Comparison of ENCODE assay signal across 8 cellular contexts in the genomic region with DNA sequence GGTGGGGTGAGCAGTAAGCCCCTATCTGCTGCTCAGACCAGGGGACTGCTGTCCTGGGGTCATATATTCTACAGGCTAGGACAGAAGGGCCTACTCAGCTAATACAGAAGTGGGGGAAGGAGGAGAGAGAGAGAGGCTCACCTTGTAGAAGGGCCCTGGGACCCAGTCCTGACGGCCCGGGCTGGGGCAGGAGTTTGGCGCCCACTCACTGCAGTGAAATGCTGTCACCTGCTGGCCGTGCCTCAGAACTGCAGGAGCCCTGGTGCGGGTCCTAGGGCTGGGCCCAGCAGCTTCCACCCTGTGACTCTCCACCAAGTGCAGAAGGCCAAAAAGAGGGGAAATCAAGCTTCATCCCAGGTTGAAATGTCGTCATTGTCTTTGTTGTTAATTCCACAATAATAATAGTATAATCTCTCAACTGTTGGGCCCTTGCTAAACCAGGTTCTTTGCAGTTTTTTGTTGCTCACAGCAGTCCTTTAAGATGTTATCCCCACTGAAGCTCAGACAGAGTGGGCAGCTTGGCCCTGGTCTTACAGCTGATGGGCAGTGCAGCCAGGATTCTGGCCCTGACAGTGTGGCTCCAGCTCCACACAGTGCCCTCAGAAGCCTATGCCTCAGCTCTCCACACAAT. TPM values are rescaled to one million over a fixed set of nuclear protein-coding genes. Genes with fewer than 3 reads are reported as not detected.
DNase-seq lines count a peak whose midpoint lies in the region; ATAC-seq, FAIRE-seq and TF ChIP-seq lines count a peak whose summit lies in the region.

No MANE protein-coding gene starts in this region.

- H3K9me3 Mint-ChIP-seq in activated CD4-positive, alpha-beta T cell treated with anti-CD3 and anti-CD28 coated beads, Interleukin-2, amount 10 ng/mL, durations not matched to agents 24 days and 14 days, result no peaks in the 10 kb centered on the region

- ATAC-seq in HepG2, result peak; percentile 90
- no peak for ATAC-seq in HG03442 (IDR thresholded peaks at IDR 0.05; ENCODE audit: unreplicated experiment)

- H2AFZ ChIP-seq in HepG2 (ENCODE audit: low read length), result no peak overlapping the region

- no peak for TF ChIP-seq POLR2A in HepG2 (IDR thresholded peaks at IDR 0.05; ENCODE audit: insufficient read depth in 1 of 2, low read depth in 2 of 2, low read length in 2 of 2)

- no peaks in the 10 kb centered on the region for H3K4me1 Mint-ChIP-seq in activated CD4-positive, alpha-beta T cell treated with anti-CD3 and anti-CD28 coated beads, Interleukin-2, amount 10 ng/mL, durations not matched to agents 24 days and 14 days

- in situ Hi-C loops in HepG2 (cut with HindIII; ENCODE audit: extremely low pct_ligation_motif_present, low pct_unique_long_range_greater_than_20kb), result loop anchor here (10.0 kb wide), 2 partner anchors 443 to 623 kb away; no protein-coding TSS in a partner anchor

- no peak overlapping the region for H3K4me2 ChIP-seq in HepG2 (ENCODE audit: low read depth, low read length)

- no peaks in the 10 kb centered on the region; the same call in 1 of the 2 replicates for H4K20me1 ChIP-seq in HepG2 (ENCODE audit: insufficient read depth, low read length)

- H3K4me1 ChIP-seq in HepG2 (ENCODE audit: insufficient read depth, low read length), result no peaks in the 10 kb centered on the region

- no TSS peak for BruUV-seq in HepG2 (replicated peaks; lab: Mats Ljungman, UMichigan)

- H3K4me3 Mint-ChIP-seq in activated CD4-positive, alpha-beta T cell treated with anti-CD3 and anti-CD28 coated beads, Interleukin-2, amount 10 ng/mL, durations not matched to agents 24 days and 14 days, result no peak overlapping the region

- intact Hi-C loops in activated CD4-positive, alpha-beta T cell treated with anti-CD3 and anti-CD28 coated beads, Interleukin-2, amount 10 ng/mL, durations not matched to agents 24 days and 14 days (cut with micrococcal nuclease), result loop anchor here (1.0 to 5.0 kb wide), 3 partner anchors 379 to 626 kb away; partner anchors contain the start of gene NECTIN1
- intact Hi-C loops in HepG2 (cut with micrococcal nuclease; ENCODE audit: unreplicated experiment), result loop anchor here (1.0 kb wide), 3 partner anchors 442 to 627 kb away; no protein-coding TSS in a partner anchor

- H3K4me3 ChIP-seq in H7 (ENCODE audit: insufficient read depth, low read depth, low read length) (no peak overlapping the region), choroid plexus epithelial cell (ENCODE audit: low read depth, low read length) (no peak overlapping the region), HepG2 (replicated peaks in 1 of 3; ENCODE audit: insufficient read depth in 1 of 3, low read depth in 2 of 3, low read length in 3 of 3) (no peak overlapping the region)

- no peaks in the 10 kb centered on the region for H3K36me3 ChIP-seq in H7 (replicated peaks; ENCODE audit: control insufficient read depth, insufficient read depth, low read length)
- H3K36me3 ChIP-seq in HepG2 (replicated peaks in 1 of 2; ENCODE audit: control insufficient read depth in 1 of 2, insufficient read depth in 2 of 2, low read length in 2 of 2), result no peaks in the 10 kb centered on the region

- peak; percentile 93 for TF ChIP-seq RAD21 in HepG2 (CRISPR knock-in tag; IDR thresholded peaks at IDR 0.05)

- no peak for FAIRE-seq in HepG2 (lab: Jason Lieb, UNC)

- H3K27me3 Mint-ChIP-seq in activated CD4-positive, alpha-beta T cell treated with anti-CD3 and anti-CD28 coated beads, Interleukin-2, amount 10 ng/mL, durations not matched to agents 24 days and 14 days, result no peaks in the 10 kb centered on the region

- no peaks in the 10 kb centered on the region for H3K36me3 Mint-ChIP-seq in activated CD4-positive, alpha-beta T cell treated with anti-CD3 and anti-CD28 coated beads, Interleukin-2, amount 10 ng/mL, durations not matched to agents 24 days and 14 days (ENCODE audit: low read depth)

- POLR2A ChIA-PET in HepG2 (lab: Yijun Ruan, JAX), result no interaction called here

- H3K27ac Mint-ChIP-seq in activated CD4-positive, alpha-beta T cell treated with anti-CD3 and anti-CD28 coated beads, Interleukin-2, amount 10 ng/mL, durations not matched to agents 24 days and 14 days, result no peak overlapping the region

- H3K27ac ChIP-seq in HepG2 (ENCODE audit: extremely low read length, insufficient read depth, low read length), result no peak overlapping the region

- H3K79me2 ChIP-seq in HepG2 (ENCODE audit: insufficient read depth, low read length), result no peaks in the 10 kb centered on the region

- peak; percentile 34 for DNase-seq in CMK (ENCODE audit: low read depth)
- peak; percentile 98 for DNase-seq in H7
- peak; percentile 73 for DNase-seq in NCI-H2196 (lab: John Stamatoyannopoulos, UW; ENCODE audit: unreplicated experiment)
- peak; percentile 88 for DNase-seq in activated CD4-positive, alpha-beta T cell treated with anti-CD3 and anti-CD28 coated beads, Interleukin-2, amount 10 ng/mL, durations not matched to agents 24 days and 14 days
- peak; percentile 65 for DNase-seq in choroid plexus epithelial cell (ENCODE audit: low read depth)
- DNase-seq in HepG2 (ENCODE audit: low spot score), result peak; percentile 14
- peak in 2 of 3 donors; percentile 13 to 55 for DNase-seq in stimulated activated CD4-positive, alpha-beta T cell treated with anti-CD3 and anti-CD28 coated beads, TNF-alpha, amount 100 ng/mL, for 1 hour (ENCODE audit: low read depth in 3 of 3, low spot score in 1 of 3)

- peaks cover 2% of the 10 kb centered on the region for H3K27me3 ChIP-seq in H7 (ENCODE audit: control insufficient read depth, insufficient read depth, low read length)
- peaks cover 4 to 56% of the 10 kb centered on the region in 2 experiments; a peak in 4 of 5 replicates for H3K27me3 ChIP-seq in HepG2 (ENCODE audit: control insufficient read depth in 1 of 2, insufficient read depth in 2 of 2, low read length in 2 of 2)

- no peak overlapping the region for H3K9ac ChIP-seq in HepG2 (ENCODE audit: insufficient read depth, low read depth, low read length)

- H3K9me3 ChIP-seq in HepG2 (ENCODE audit: low read length), result no peaks in the 10 kb centered on the region

- TF ChIP-seq CTCF in choroid plexus epithelial cell (conservative IDR thresholded peaks at IDR 0.05; ENCODE audit: low read depth, low read length), result peak; percentile 99
- peak; percentile 96 for TF ChIP-seq CTCF in HepG2 (CRISPR knock-in tag; IDR thresholded peaks at IDR 0.05)

- CTCF ChIA-PET in HepG2 (lab: Yijun Ruan, JAX; ENCODE audit: low intra/inter-chr PET ratio, low total read pairs), result interaction anchor here (0.8 to 1.3 kb wide), 3 partner anchors 367 to 466 kb away, joined by 3 to 7 read pairs (median 5); no protein-coding TSS in a partner anchor

- TF ChIP-seq EP300 in HepG2 (IDR thresholded peaks at IDR 0.05; ENCODE audit: low read depth in 2 of 2, low read length in 2 of 2), result no peak
- TF ChIP-seq EP300 in HepG2 (CRISPR knock-in tag; IDR thresholded peaks at IDR 0.05; ENCODE audit: borderline replicate concordance), result no peak

- WGBS in HepG2 (ENCODE audit: low lambda C conversion rate), result 0% methylated on average over 3 of the region's 6 CpGs

TF ChIP-seq in HepG2, 621 proteins besides CTCF, POLR2A, EP300 and RAD21 (continues in another document):
- TF ChIP-seq MAZ (IDR thresholded peaks at IDR 0.05; ENCODE audit: borderline replicate concordance, low read depth, low read length) (0 out of 2 replicates have a peak, but pooled peaks have one; percentile 29), MAZ (CRISPR knock-in tag; IDR thresholded peaks at IDR 0.05; ENCODE audit: low read depth) (no peak), STAG1 (CRISPR knock-in tag; IDR thresholded peaks at IDR 0.05) (peak; percentile 95)

RNA-seq across cellular contexts. Expression of gene TRIM29, which starts 29.6 kb away (rescaled TPM):
- 0.17 TPM in 1 of 2 replicates, not detected in the other for total RNA-seq in H7 (2014; rRNA removed; shearing (Covaris generic))
- not detected in 2 replicates for total RNA-seq in activated CD4-positive, alpha-beta T cell treated with anti-CD3 and anti-CD28 coated beads, Interleukin-2, amount 10 ng/mL, durations not matched to agents 24 days and 14 days
- total RNA-seq in HepG2 (2016; rRNA removed; fragmentation: Illumina TruSeq; extraction: Trizol), result 0.84 and 0.86 TPM in 2 replicates
- not detected in 2 replicates for total RNA-seq in HepG2 (2016; cell fraction: cytosol; rRNA removed; fragmentation: Illumina TruSeq; extraction: Trizol; ENCODE audit: low read depth)
- 0.58 and 0.74 TPM in 2 replicates for total RNA-seq in HepG2 (2016; cell fraction: insoluble cytoplasmic fraction; rRNA removed; fragmentation: Illumina TruSeq; extraction: Trizol)
- 0.62 and 0.72 TPM in 2 replicates for total RNA-seq in HepG2 (2016; cell fraction: membrane; rRNA removed; fragmentation: Illumina TruSeq; extraction: Trizol)
- total RNA-seq in HepG2 (2016; cell fraction: nucleus; rRNA removed; fragmentation: Illumina TruSeq; extraction: Trizol), result 1.7 and 2.0 TPM in 2 replicates
- 0.86 and 1.2 TPM in 2 replicates for polyA plus RNA-seq in HepG2 (2011; rRNA removed)
- polyA plus RNA-seq in HepG2 (2011; cell fraction: cytosol; rRNA removed), result 0.78 and 0.83 TPM in 2 replicates
- 2.2 and 4.0 TPM in 2 replicates for polyA plus RNA-seq in HepG2 (2011; cell fraction: nucleus; rRNA removed)
- 0.47 and 0.95 TPM in 2 replicates for polyA plus RNA-seq in HepG2 (2012)
- polyA plus RNA-seq in HepG2 (2016; cell fraction: cytosol; fragmentation: Illumina TruSeq; extraction: Trizol; ENCODE audit: low read depth), result 0.41 and 0.44 TPM in 2 replicates
- 0.74 and 0.80 TPM in 2 replicates for polyA plus RNA-seq in HepG2 (2016; cell fraction: insoluble cytoplasmic fraction; fragmentation: Illumina TruSeq; extraction: Trizol; ENCODE audit: low read depth)
- polyA plus RNA-seq in HepG2 (2016; cell fraction: membrane; fragmentation: Illumina TruSeq; extraction: Trizol; ENCODE audit: low read depth), result 0.31 and 0.92 TPM in 2 replicates
- 0.56 and 0.81 TPM in 2 replicates for polyA plus RNA-seq in HepG2 (2016; cell fraction: nucleus; fragmentation: Illumina TruSeq; extraction: Trizol; ENCODE audit: insufficient read depth, low read depth)
- polyA minus RNA-seq in HepG2 (2011; rRNA and poly(A)+ RNA removed; ENCODE audit: low replicate concordance), result 14.4 and 285 TPM in 2 replicates
- 1.2 and 2.0 TPM in 2 replicates for polyA minus RNA-seq in HepG2 (2011; cell fraction: cytosol; rRNA and poly(A)+ RNA removed)
- polyA minus RNA-seq in HepG2 (2011; cell fraction: nucleus; rRNA and poly(A)+ RNA removed), result 6.6 and 14.2 TPM in 2 replicates

Comparison
In these comparisons a context has a peak if more than half of its experiments do, and no peak if none do; other contexts are left out.
1. DNase-seq: peak in every context shown above with its lines; median percentile 98 in H7; 88 in activated CD4-positive, alpha-beta T cell treated with anti-CD3 and anti-CD28 coated beads, Interleukin-2, amount 10 ng/mL, durations not matched to agents 24 days and 14 days; 73 in NCI-H2196; 65 in choroid plexus epithelial cell; 34 in CMK; 34 in stimulated activated CD4-positive, alpha-beta T cell treated with anti-CD3 and anti-CD28 coated beads, TNF-alpha, amount 100 ng/mL, for 1 hour; 14 in HepG2.